15 cellular contexts compared by ENCODE assay signal in the genomic region with DNA sequence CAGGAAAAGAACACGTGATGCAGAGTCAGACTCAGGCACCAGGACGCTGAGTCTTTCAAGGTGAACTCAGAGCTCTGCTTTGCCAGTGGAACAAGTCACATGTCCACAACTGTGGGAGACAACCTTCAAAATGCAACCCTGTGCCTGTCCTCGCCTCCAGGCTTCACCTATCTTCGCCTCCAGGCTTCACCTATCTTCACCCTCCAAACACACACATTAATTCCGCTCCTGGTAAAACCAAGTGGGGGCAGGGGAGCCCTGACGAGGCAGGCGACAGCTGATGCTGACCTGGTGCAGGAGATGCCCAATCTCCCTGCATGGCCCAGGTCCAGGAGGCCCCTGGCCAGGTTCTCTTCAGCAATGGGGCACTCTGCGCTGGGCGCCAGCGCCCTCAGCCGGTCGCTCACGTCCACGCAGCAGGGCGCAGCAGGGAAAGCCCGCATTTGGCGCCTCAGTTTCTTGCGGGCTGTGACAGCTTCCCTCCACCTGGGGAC.
"Had no signal": no experiment of that assay in that cellular context is flagged by ENCODE, and none has a peak within 500 bp of the region (broad histone marks: within the 10 kb centered on the region; RNA-seq: fewer than 3 reads in every experiment).

No MANE protein-coding gene starts in this region.

- H3K27ac Mint-ChIP-seq: activated naive CD8-positive, alpha-beta T cell; mesothelial cell of epicardium had no signal

- H3K27me3 ChIP-seq: body of pancreas, esophagus squamous epithelium, ovary, tibial artery, vagina had no signal

- H3K27ac ChIP-seq: body of pancreas, coronary artery, esophagus squamous epithelium, lower lobe of right lung, ovary, tibial artery, vagina had no signal

- H3K9me3 Mint-ChIP-seq: central memory CD8-positive, alpha-beta T cell; mesothelial cell of epicardium had no signal

- H3K4me1 Mint-ChIP-seq: mesothelial cell of epicardium had no signal

- H3K4me3 Mint-ChIP-seq: activated naive CD8-positive, alpha-beta T cell; central memory CD8-positive, alpha-beta T cell; mesothelial cell of epicardium had no signal

- DNase-seq: activated effector memory CD4-positive, alpha-beta T cell treated with Interleukin-2 at 50 U/mL for 16 hours; amygdala; body of pancreas; esophagus squamous epithelium; lower lobe of right lung; ovary; stimulated activated CD4-positive, alpha-beta T cell treated with anti-CD3 and anti-CD28 coated beads, Interleukin-1b, Interleukin-23, amount 100 ng/mL, for 48 hours; SW 1271; tibial artery had no signal

- H3K4me1 ChIP-seq: body of pancreas, esophagus squamous epithelium, lower lobe of right lung, tibial artery, vagina had no signal

- H3K27me3 Mint-ChIP-seq: activated naive CD8-positive, alpha-beta T cell; central memory CD8-positive, alpha-beta T cell had no signal

- H3K4me3 ChIP-seq: body of pancreas, coronary artery, esophagus squamous epithelium, lower lobe of right lung, ovary, tibial artery, vagina had no signal

- H3K36me3 ChIP-seq: ovary had no signal

- ATAC-seq: activated CD4-positive, CD25-positive, alpha-beta regulatory T cell treated with anti-CD3 and anti-CD28 coated beads, Interleukin-2, amount 50 U/mL, for 24 hours; body of pancreas; lower lobe of right lung had no signal

- H3K9me3 ChIP-seq: body of pancreas, esophagus squamous epithelium, lower lobe of right lung, ovary, tibial artery, vagina had no signal
